ENCODE assay signal across 31 cellular contexts in genomic region chr12:15444523-15444922, GRCh38.
"Had no signal": no experiment of that assay in that cellular context is flagged by ENCODE, and none has a peak within 500 bp of the region (broad histone marks: within the 10 kb centered on the region; RNA-seq: fewer than 3 reads in every experiment).

No MANE protein-coding gene starts in this region.

- H3K4me1 ChIP-seq: adrenal gland, SJCRH30 had no signal

- H3K9me3 ChIP-seq: adrenal gland, SJCRH30 had no signal

- DNase-seq: activated CD4-positive, alpha-beta T cell treated with anti-CD3 and anti-CD28 coated beads for 36 hours; activated CD4-positive, alpha-beta T cell treated with anti-CD3 and anti-CD28 coated beads, Interleukin-2, amount 10 ng/mL, durations not matched to agents 7 days and 5 days; activated CD4-positive, alpha-beta T cell treated with anti-CD3 and anti-CD28 coated beads, Interleukin-2, amount 50 U/mL, for 48 hours; activated CD8-positive, alpha-beta T cell treated with anti-CD3 and anti-CD28 coated beads, Interleukin-2, amount 10 ng/mL, durations not matched to agents 7 days and 5 days; activated gamma-delta T cell treated with Interleukin-2 at 50 U/mL for 16 hours; activated naive CD4-positive, alpha-beta T cell treated with anti-CD3 and anti-CD28 coated beads for 36 hours; activated T-cell treated with anti-CD3 and anti-CD28 coated beads, Interleukin-2, amount 50 U/mL, for 24 hours; adrenal gland; caudate nucleus; cerebellar nuclear complex; NCI-H1092 treated with DMSO at 0.1 percent for 48 hours; NCI-H1417; NCI-H146; NCI-H187; NCI-H2081; NCI-H2171 treated with DMSO at 0.1 percent for 48 hours; NCI-H2227 treated with DMSO at 0.1 percent for 48 hours; NCI-H446; NCI-H510A treated with DMSO at 0.1 percent for 48 hours; NCI-H526 treated with DMSO at 0.1 percent for 48 hours; SHP77; SJCRH30 had no signal

- H3K36me3 ChIP-seq: adrenal gland, SJCRH30 had no signal

- H3K27me3 ChIP-seq: adrenal gland, SJCRH30 had no signal

- H3K27ac ChIP-seq: adrenal gland, SJCRH30, SK-N-MC had no signal

- ATAC-seq: activated CD4-positive, alpha-beta T cell treated with anti-CD3 and anti-CD28 coated beads for 36 hours; activated CD4-positive, CD25-positive, alpha-beta regulatory T cell treated with anti-CD3 and anti-CD28 coated beads, Interleukin-2, amount 50 U/mL, for 24 hours; activated CD8-positive, alpha-beta T cell treated with anti-CD3 and anti-CD28 coated beads, Interleukin-2, amount 10 ng/mL, durations not matched to agents 7 days and 5 days; activated naive CD4-positive, alpha-beta T cell treated with anti-CD3 and anti-CD28 coated beads, Interleukin-2, amount 50 U/mL, for 72 hours; Panc1; WTC11 had no signal

- H3K4me3 ChIP-seq: adrenal gland, SJCRH30, SK-N-MC had no signal

- H3K4me3 Mint-ChIP-seq: activated CD4-positive, alpha-beta T cell treated with anti-CD3 and anti-CD28 coated beads for 36 hours; activated CD4-positive, alpha-beta T cell treated with anti-CD3 and anti-CD28 coated beads, Interleukin-2, amount 10 ng/mL, durations not matched to agents 7 days and 5 days; activated CD8-positive, alpha-beta T cell treated with anti-CD3 and anti-CD28 coated beads, Interleukin-2, amount 10 ng/mL, durations not matched to agents 7 days and 5 days; activated naive CD4-positive, alpha-beta T cell treated with anti-CD3 and anti-CD28 coated beads for 36 hours; activated T-cell treated with anti-CD3 and anti-CD28 coated beads, Interleukin-2, amount 50 U/mL, for 24 hours; activated T-helper 1 cell treated with anti-CD3 and anti-CD28 coated beads, Interleukin-12 subunit alpha, Interleukin-12 subunit beta, Interleukin-2, Interleukin-4 antibody, amounts not matched to agents 30 ng/mL and 10 ng/mL and 1 ng/mL, durations not matched to agents 14 hours and 24 hours and 36 hours; brain; T-helper 1 cell treated with Interleukin-12 subunit alpha and Interleukin-12 subunit beta and Interleukin-4 antibody, amounts not matched to agents 30 μg/mL and 1 μg/mL, for 36 hours; T-helper 2 cell treated with Interferon-gamma antibody and Interleukin-4, amounts not matched to agents 5 μg/mL and 100 μg/mL, for 36 hours; WTC11 had no signal

- H3K27me3 Mint-ChIP-seq: activated CD4-positive, alpha-beta T cell treated with anti-CD3 and anti-CD28 coated beads for 36 hours; brain had no signal

- H3K4me1 Mint-ChIP-seq: activated CD4-positive, alpha-beta T cell treated with anti-CD3 and anti-CD28 coated beads for 36 hours; activated CD4-positive, alpha-beta T cell treated with anti-CD3 and anti-CD28 coated beads, Interleukin-2, amount 10 ng/mL, durations not matched to agents 7 days and 5 days; brain; WTC11 had no signal

- H3K36me3 Mint-ChIP-seq: activated naive CD4-positive, alpha-beta T cell treated with anti-CD3 and anti-CD28 coated beads, Interleukin-2, amount 50 U/mL, for 72 hours; WTC11 had no signal

- H3K9me3 Mint-ChIP-seq: activated CD4-positive, alpha-beta T cell treated with anti-CD3 and anti-CD28 coated beads, Interleukin-2, amount 10 ng/mL, durations not matched to agents 7 days and 5 days; activated naive CD4-positive, alpha-beta T cell treated with anti-CD3 and anti-CD28 coated beads for 36 hours; activated T-cell treated with anti-CD3 and anti-CD28 coated beads, Interleukin-2, amount 50 U/mL, for 24 hours; activated T-helper 1 cell treated with anti-CD3 and anti-CD28 coated beads, Interleukin-12 subunit alpha, Interleukin-12 subunit beta, Interleukin-2, Interleukin-4 antibody, amounts not matched to agents 30 ng/mL and 10 ng/mL and 1 ng/mL, durations not matched to agents 14 hours and 24 hours and 36 hours; T-helper 1 cell treated with Interleukin-12 subunit alpha and Interleukin-12 subunit beta and Interleukin-4 antibody, amounts not matched to agents 30 μg/mL and 1 μg/mL, for 36 hours; T-helper 2 cell treated with Interferon-gamma antibody and Interleukin-4, amounts not matched to agents 5 μg/mL and 100 μg/mL, for 36 hours had no signal

- H3K27ac Mint-ChIP-seq: activated CD4-positive, alpha-beta T cell treated with anti-CD3 and anti-CD28 coated beads for 36 hours; activated CD4-positive, alpha-beta T cell treated with anti-CD3 and anti-CD28 coated beads, Interleukin-2, amount 10 ng/mL, durations not matched to agents 7 days and 5 days; activated CD8-positive, alpha-beta T cell treated with anti-CD3 and anti-CD28 coated beads, Interleukin-2, amount 10 ng/mL, durations not matched to agents 7 days and 5 days; activated naive CD4-positive, alpha-beta T cell treated with anti-CD3 and anti-CD28 coated beads for 36 hours; activated naive CD4-positive, alpha-beta T cell treated with anti-CD3 and anti-CD28 coated beads, Interleukin-2, amount 50 U/mL, for 72 hours; activated T-cell treated with anti-CD3 and anti-CD28 coated beads, Interleukin-2, amount 50 U/mL, for 24 hours; activated T-helper 1 cell treated with anti-CD3 and anti-CD28 coated beads, Interleukin-12 subunit alpha, Interleukin-12 subunit beta, Interleukin-2, Interleukin-4 antibody, amounts not matched to agents 30 ng/mL and 10 ng/mL and 1 ng/mL, durations not matched to agents 14 hours and 24 hours and 36 hours; brain; T-helper 1 cell treated with Interleukin-12 subunit alpha and Interleukin-12 subunit beta and Interleukin-4 antibody, amounts not matched to agents 30 μg/mL and 1 μg/mL, for 36 hours; T-helper 2 cell treated with Interferon-gamma antibody and Interleukin-4, amounts not matched to agents 5 μg/mL and 100 μg/mL, for 36 hours; WTC11 had no signal
